10 cellular contexts compared by ENCODE assay signal in genomic region chr6:44043036-44043478, GRCh38.
DNase-seq lines count a peak whose midpoint lies in the region; ATAC-seq and TF ChIP-seq lines count a peak whose summit lies in the region.
"Had no signal": no experiment of that assay in that cellular context is flagged by ENCODE, and none has a peak within 500 bp of the region (broad histone marks: within the 10 kb centered on the region; RNA-seq: fewer than 3 reads in every experiment).

No MANE protein-coding gene starts in this region.

- peak overlapping the region; percentile 96 for H4K8ac ChIP-seq in mesenchymal stem cell (ENCODE audit: low read length)

- no peak overlapping the region for H3K23ac ChIP-seq in mesenchymal stem cell (ENCODE audit: low read length in 2 of 2)

- H2BK120ac ChIP-seq in mesenchymal stem cell (ENCODE audit: low read depth, low read length), result peak overlapping the region; percentile 97

- H3K36me3 Mint-ChIP-seq in activated CD4-positive, alpha-beta memory T cell treated with anti-CD3 and anti-CD28 coated beads for 36 hours, result no peaks in the 10 kb centered on the region

- TF ChIP-seq CTCF in brain microvascular endothelial cell (IDR thresholded peaks at IDR 0.05; ENCODE audit: low read depth, low read length, missing control alignments), result peak; percentile 6

- H3K9me3 ChIP-seq in mesenchymal stem cell (ENCODE audit: control insufficient read depth, low read length), result no peaks in the 10 kb centered on the region

- intact Hi-C loops in activated CD4-positive, alpha-beta memory T cell treated with anti-CD3 and anti-CD28 coated beads for 36 hours (cut with micrococcal nuclease), result no loop called here

- H3K27me3 ChIP-seq in brain microvascular endothelial cell (replicated peaks) (no peaks in the 10 kb centered on the region), mesenchymal stem cell (ENCODE audit: control insufficient read depth in 1 of 2, insufficient read depth in 1 of 2, low read length in 2 of 2) (no peaks in the 10 kb centered on the region)

- H3K9me3 Mint-ChIP-seq in activated CD4-positive, alpha-beta memory T cell treated with anti-CD3 and anti-CD28 coated beads for 36 hours, result no peaks in the 10 kb centered on the region

- peak overlapping the region; percentile 93 to 98 for H3K18ac ChIP-seq in mesenchymal stem cell (ENCODE audit: low read depth in 1 of 2, low read length in 2 of 2)

- no peak overlapping the region for H2AFZ ChIP-seq in mesenchymal stem cell (ENCODE audit: low read depth, low read length)

- no peak overlapping the region for H3K4me2 ChIP-seq in mesenchymal stem cell (ENCODE audit: low read length, poor library complexity, severe bottlenecking)

- H4K91ac ChIP-seq in mesenchymal stem cell (ENCODE audit: low read length), result peak overlapping the region; percentile 99

- peak overlapping the region; percentile 100 for H2BK12ac ChIP-seq in mesenchymal stem cell (ENCODE audit: low read length in 2 of 2)

- no peak for ATAC-seq in GM21381 (IDR thresholded peaks at IDR 0.05; ENCODE audit: unreplicated experiment)
- no peak for ATAC-seq in HG02884 (IDR thresholded peaks at IDR 0.05; ENCODE audit: unreplicated experiment)

- H3K27ac ChIP-seq in brain microvascular endothelial cell (peak overlapping the region; percentile 90), mesenchymal stem cell (ENCODE audit: low read length, poor library complexity, severe bottlenecking) (peak overlapping the region; percentile 87)

- H3K4me1 Mint-ChIP-seq in activated CD4-positive, alpha-beta memory T cell treated with anti-CD3 and anti-CD28 coated beads for 36 hours (ENCODE audit: low read depth), result peaks cover 3% of the 10 kb centered on the region

- CTCF ChIA-PET in activated CD4-positive, alpha-beta memory T cell treated with anti-CD3 and anti-CD28 coated beads for 36 hours (lab: Charles Lee), result no interaction called here

- no peaks in the 10 kb centered on the region for H3K79me1 ChIP-seq in mesenchymal stem cell (replicated peaks; ENCODE audit: low read length, poor library complexity, severe bottlenecking)

- DNase-seq in AG08396 (ENCODE audit: low spot score), result peak; percentile 53
- peak; percentile 84 for DNase-seq in LHCN-M2 (ENCODE audit: low read depth)
- DNase-seq in brain microvascular endothelial cell, result no peak
- DNase-seq in mesenchymal stem cell, result peak; percentile 51
- DNase-seq in foreskin melanocyte, result no peak
- no peak for DNase-seq in activated CD4-positive, alpha-beta memory T cell treated with anti-CD3 and anti-CD28 coated beads for 36 hours
- DNase-seq: COR-L47 had no signal

- peak overlapping the region; percentile 95 for H2BK15ac ChIP-seq in mesenchymal stem cell (ENCODE audit: low read depth, poor library complexity, severe bottlenecking)

- H3K4me3 ChIP-seq in brain microvascular endothelial cell (ENCODE audit: low read depth, low read length) (no peak overlapping the region), mesenchymal stem cell (ENCODE audit: insufficient read depth in 1 of 2, low read depth in 1 of 2, low read length in 2 of 2) (no peak overlapping the region)
- H3K4me3 ChIP-seq: skin epidermis had no signal

- H2BK5ac ChIP-seq in mesenchymal stem cell (ENCODE audit: low read depth, low read length, poor library complexity, severe bottlenecking), result no peak overlapping the region

- no peak overlapping the region for H3K27ac Mint-ChIP-seq in activated CD4-positive, alpha-beta memory T cell treated with anti-CD3 and anti-CD28 coated beads for 36 hours

- no peak overlapping the region for H3K4me3 Mint-ChIP-seq in activated CD4-positive, alpha-beta memory T cell treated with anti-CD3 and anti-CD28 coated beads for 36 hours

- no peaks in the 10 kb centered on the region for H3K27me3 Mint-ChIP-seq in activated CD4-positive, alpha-beta memory T cell treated with anti-CD3 and anti-CD28 coated beads for 36 hours

- H3K9ac ChIP-seq in mesenchymal stem cell (ENCODE audit: low read length), result peak overlapping the region; percentile 31

- H3K14ac ChIP-seq in mesenchymal stem cell (ENCODE audit: low read length in 2 of 2), result peak overlapping the region in 1 of 2 experiments; percentile 87

- peak overlapping the region; percentile 99 for H2AK5ac ChIP-seq in mesenchymal stem cell (ENCODE audit: low read length, severe bottlenecking)

- POLR2A ChIA-PET in activated CD4-positive, alpha-beta memory T cell treated with anti-CD3 and anti-CD28 coated beads for 36 hours (lab: Charles Lee), result no interaction called here

- in situ Hi-C loops in brain microvascular endothelial cell (cut with HindIII; ENCODE audit: low pct_ligation_motif_present, low sequenced_read_pairs), result no loop called here

- no peaks in the 10 kb centered on the region for H3K36me3 ChIP-seq in brain microvascular endothelial cell (replicated peaks)
- H3K36me3 ChIP-seq in mesenchymal stem cell (ENCODE audit: control insufficient read depth in 1 of 2, insufficient read depth in 2 of 2, low read depth in 1 of 2, low read length in 2 of 2), result no peaks in the 10 kb centered on the region

- WGBS in mesenchymal stem cell, result 0% methylated on average over 1 of the region's 1 CpG

- peak overlapping the region; percentile 13 to 96 for H3K4ac ChIP-seq in mesenchymal stem cell (ENCODE audit: low read depth in 1 of 2, low read length in 2 of 2)

- peaks cover 49% of the 10 kb centered on the region for H3K4me1 ChIP-seq in mesenchymal stem cell (ENCODE audit: control insufficient read depth, insufficient read depth, low read depth, low read length)

Comparison
In these comparisons a context has a peak if more than half of its experiments do, and no peak if none do; other contexts are left out.
1. DNase-seq: peak in AG08396 (single experiment), LHCN-M2 (single experiment) and mesenchymal stem cell (single experiment); none in brain microvascular endothelial cell (single experiment), foreskin melanocyte (single experiment) and activated CD4-positive, alpha-beta memory T cell treated with anti-CD3 and anti-CD28 coated beads for 36 hours (single experiment).